In genomic region chr4:102105983-102106382, GRCh38 we compare ENCODE assay signal across 27 cellular contexts.
"Had no signal": no experiment of that assay in that cellular context is flagged by ENCODE, and none has a peak within 500 bp of the region (broad histone marks: within the 10 kb centered on the region; RNA-seq: fewer than 3 reads in every experiment).

No MANE protein-coding gene starts in this region.

- FAIRE-seq: urothelium cell line had no signal

- H3K27ac ChIP-seq: stomach, suprapubic skin, testis, thoracic aorta, thyroid gland, tibial artery, tibial nerve, transverse colon, upper lobe of left lung, upper lobe of right lung, uterus, vagina had no signal

- H3K9me3 ChIP-seq: testis, thyroid gland, uterus had no signal

- H3K4me3 ChIP-seq: stomach, suprapubic skin, testis, thoracic aorta, thyroid gland, tibial artery, tibial nerve, transverse colon, upper lobe of left lung, upper lobe of right lung, uterus, vagina had no signal

- ATAC-seq: stimulated activated effector memory CD8-positive, alpha-beta T cell treated with anti-CD3 and anti-CD28 coated beads, Interleukin-12 subunit alpha, Interleukin-12 subunit beta, amount 100 ng/mL, for 72 hours; stimulated activated memory B cell treated with anti-CD40 and anti-IgM and Interleukin-4, amounts not matched to agents 10 μg/mL and 1 μg/mL and 100 μg/mL, for 72 hours; stimulated activated naive B cell treated with anti-CD40 and anti-IgM and Interleukin-4, amounts not matched to agents 10 μg/mL and 1 μg/mL and 100 μg/mL, for 72 hours; stimulated activated naive CD8-positive, alpha-beta T cell treated with anti-CD3 and anti-CD28 coated beads, Interleukin-15, amount 100 ng/mL, for 72 hours; stimulated activated naive CD8-positive, alpha-beta T cell treated with anti-CD3 and anti-CD28 coated beads, Interleukin-15, Interleukin-2, amounts not matched to agents 100 U/mL and 50 U/mL, for 24 hours; upper lobe of right lung had no signal

- H3K4me1 ChIP-seq: stomach, suprapubic skin, testis, thyroid gland, tibial artery, tibial nerve, transverse colon, upper lobe of left lung, upper lobe of right lung, uterus, vagina had no signal

- H3K27me3 ChIP-seq: stomach, suprapubic skin, testis, thyroid gland, tibial artery, tibial nerve, transverse colon, upper lobe of left lung, upper lobe of right lung, uterus, vagina had no signal

- DNase-seq: stimulated activated CD4-positive, alpha-beta T cell treated with anti-CD3 and anti-CD28 coated beads, Interleukin-2, amount 100 ng/mL, for 48 hours; stimulated activated CD4-positive, alpha-beta T cell treated with anti-CD3 and anti-CD28 coated beads, Interleukin-4, amount 100 ng/mL, for 1 hour; stimulated activated CD4-positive, alpha-beta T cell treated with anti-CD3 and anti-CD28 coated beads, Interleukin-4, amount 100 ng/mL, for 24 hours; stimulated activated CD4-positive, alpha-beta T cell treated with anti-CD3 and anti-CD28 coated beads, Interleukin-4, amount 100 ng/mL, for 4 hours; stimulated activated CD8-positive, alpha-beta memory T cell treated with anti-CD3 and anti-CD28 coated beads, Interleukin-4, amount 100 ng/mL, for 48 hours; stimulated activated naive B cell treated with anti-CD40 and anti-IgM and Interleukin-4, amounts not matched to agents 10 μg/mL and 1 μg/mL and 100 μg/mL, for 72 hours; stimulated activated naive CD4-positive, alpha-beta T cell; stimulated activated naive CD4-positive, alpha-beta T cell treated with Interleukin-2 at 50 U/mL for 16 hours; stimulated activated naive CD8-positive, alpha-beta T cell treated with anti-CD3 and anti-CD28 coated beads, Interleukin-15, amount 100 ng/mL, for 72 hours; stimulated activated naive CD8-positive, alpha-beta T cell treated with anti-CD3 and anti-CD28 coated beads, Interleukin-15, Interleukin-2, amounts not matched to agents 100 U/mL and 50 U/mL, for 24 hours; stomach; substantia nigra; testis; thyroid gland; tibial artery; transverse colon; trophoblast cell; upper lobe of left lung; upper lobe of right lung; uterus had no signal

- H3K36me3 ChIP-seq: stomach, suprapubic skin, thoracic aorta, thyroid gland, tibial artery, tibial nerve, transverse colon, upper lobe of left lung, upper lobe of right lung, uterus, vagina had no signal
